ENCODE assay signal across 1 cellular context in genomic region chr5:143986567-143987242, GRCh38.
TF ChIP-seq lines count a peak whose summit lies in the region.

No MANE protein-coding gene starts in this region.

TF ChIP-seq in SK-N-SH, 30 proteins besides CTCF, POLR2A, EP300 and RAD21 (continued from another document):
- TF ChIP-seq, protein P1, sequence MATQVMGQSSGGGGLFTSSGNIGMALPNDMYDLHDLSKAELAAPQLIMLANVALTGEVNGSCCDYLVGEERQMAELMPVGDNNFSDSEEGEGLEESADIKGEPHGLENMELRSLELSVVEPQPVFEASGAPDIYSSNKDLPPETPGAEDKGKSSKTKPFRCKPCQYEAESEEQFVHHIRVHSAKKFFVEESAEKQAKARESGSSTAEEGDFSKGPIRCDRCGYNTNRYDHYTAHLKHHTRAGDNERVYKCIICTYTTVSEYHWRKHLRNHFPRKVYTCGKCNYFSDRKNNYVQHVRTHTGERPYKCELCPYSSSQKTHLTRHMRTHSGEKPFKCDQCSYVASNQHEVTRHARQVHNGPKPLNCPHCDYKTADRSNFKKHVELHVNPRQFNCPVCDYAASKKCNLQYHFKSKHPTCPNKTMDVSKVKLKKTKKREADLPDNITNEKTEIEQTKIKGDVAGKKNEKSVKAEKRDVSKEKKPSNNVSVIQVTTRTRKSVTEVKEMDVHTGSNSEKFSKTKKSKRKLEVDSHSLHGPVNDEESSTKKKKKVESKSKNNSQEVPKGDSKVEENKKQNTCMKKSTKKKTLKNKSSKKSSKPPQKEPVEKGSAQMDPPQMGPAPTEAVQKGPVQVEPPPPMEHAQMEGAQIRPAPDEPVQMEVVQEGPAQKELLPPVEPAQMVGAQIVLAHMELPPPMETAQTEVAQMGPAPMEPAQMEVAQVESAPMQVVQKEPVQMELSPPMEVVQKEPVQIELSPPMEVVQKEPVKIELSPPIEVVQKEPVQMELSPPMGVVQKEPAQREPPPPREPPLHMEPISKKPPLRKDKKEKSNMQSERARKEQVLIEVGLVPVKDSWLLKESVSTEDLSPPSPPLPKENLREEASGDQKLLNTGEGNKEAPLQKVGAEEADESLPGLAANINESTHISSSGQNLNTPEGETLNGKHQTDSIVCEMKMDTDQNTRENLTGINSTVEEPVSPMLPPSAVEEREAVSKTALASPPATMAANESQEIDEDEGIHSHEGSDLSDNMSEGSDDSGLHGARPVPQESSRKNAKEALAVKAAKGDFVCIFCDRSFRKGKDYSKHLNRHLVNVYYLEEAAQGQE (IDR thresholded peaks at IDR 0.05; ENCODE audit: low read depth, low read length) = no peak
- peak; percentile 79 for TF ChIP-seq NFIC (IDR thresholded peaks at IDR 0.05; ENCODE audit: borderline replicate concordance)
- TF ChIP-seq, protein P2, sequence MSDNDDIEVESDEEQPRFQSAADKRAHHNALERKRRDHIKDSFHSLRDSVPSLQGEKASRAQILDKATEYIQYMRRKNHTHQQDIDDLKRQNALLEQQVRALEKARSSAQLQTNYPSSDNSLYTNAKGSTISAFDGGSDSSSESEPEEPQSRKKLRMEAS (IDR thresholded peaks at IDR 0.05; ENCODE audit: low read depth) = no peak
- TF ChIP-seq YY1 (IDR thresholded peaks at IDR 0.05; ENCODE audit: low read depth) = no peak
- TF ChIP-seq ZBTB33 (IDR thresholded peaks at IDR 0.05; ENCODE audit: borderline replicate concordance, low read depth) = no peak
- TF ChIP-seq GATA2 (CRISPR knock-in tag; IDR thresholded peaks at IDR 0.05) = no peak
- TF ChIP-seq GABPA (IDR thresholded peaks at IDR 0.05; ENCODE audit: low read depth) = no peak
- TF ChIP-seq EZH2phosphoT487 (IDR thresholded peaks at IDR 0.05; ENCODE audit: borderline replicate concordance, low read depth) = no peak
- no peak for TF ChIP-seq SIN3A (IDR thresholded peaks at IDR 0.05; ENCODE audit: borderline replicate concordance, low read depth, low read length)
